8 cellular contexts compared by ENCODE assay signal in genomic region chr10:76397210-76397881, GRCh38.
DNase-seq lines count a peak whose midpoint lies in the region; ATAC-seq and TF ChIP-seq lines count a peak whose summit lies in the region.
"Had no signal": no experiment of that assay in that cellular context is flagged by ENCODE, and none has a peak within 500 bp of the region (broad histone marks: within the 10 kb centered on the region; RNA-seq: fewer than 3 reads in every experiment).

No MANE protein-coding gene starts in this region.

- POLR2A ChIA-PET in WTC11 (lab: Charles Lee): no interaction called here

- H3K27ac ChIP-seq in tibial artery: peak overlapping the region; percentile 87 to 88

- H3K4me1 Mint-ChIP-seq in WTC11 (peaks cover 18% of the 10 kb centered on the region), nephron progenitor cell (peaks cover 37% of the 10 kb centered on the region)

- H3K4me1 ChIP-seq in tibial artery: peaks cover 0 to 71% (median 45%) of the 10 kb centered on the region in 4 donors

- H3K27me3 Mint-ChIP-seq in WTC11 (ENCODE audit: low read depth) (no peaks in the 10 kb centered on the region), nephron progenitor cell (ENCODE audit: low read depth, poor library complexity) (peaks cover 4% of the 10 kb centered on the region)

- intact Hi-C loops in tibial artery (cut with DNase I; ENCODE audit: low total_unique reads): loop anchor here (5.0 to 10.0 kb wide), 2 partner anchors 55 to 83 kb away; no protein-coding TSS in a partner anchor

- H3K9me3 Mint-ChIP-seq in WTC11: peaks cover 10% of the 10 kb centered on the region; the same call in 1 of the 2 replicates
- H3K9me3 Mint-ChIP-seq in nephron progenitor cell: peaks cover 11% of the 10 kb centered on the region

- H3K9me3 ChIP-seq in tibial artery: no peaks in the 10 kb centered on the region

- ATAC-seq in WTC11 (no peak), HG02970 (IDR thresholded peaks at IDR 0.05; ENCODE audit: low FRiP score, unreplicated experiment) (no peak)

- no peaks in the 10 kb centered on the region for H3K36me3 Mint-ChIP-seq in WTC11
- H3K36me3 Mint-ChIP-seq in nephron progenitor cell (ENCODE audit: low read depth): peaks cover 8% of the 10 kb centered on the region

- TF ChIP-seq CTCF in WTC11 (IDR thresholded peaks at IDR 0.05) (no peak), nephron progenitor cell (IDR thresholded peaks at IDR 0.05) (no peak), tibial artery (IDR thresholded peaks at IDR 0.05) (peak; percentile 19 to 42)

- peak overlapping the region in 1 of 2 donors; percentile 27 for H3K4me3 ChIP-seq in tibial artery
- H3K4me3 ChIP-seq in H7 (ENCODE audit: insufficient read depth, low read depth, low read length): no peak overlapping the region

- CTCF ChIA-PET in WTC11 (lab: Charles Lee): no interaction called here

- H3K36me3 ChIP-seq in tibial artery (no peaks in the 10 kb centered on the region), H7 (replicated peaks; ENCODE audit: control insufficient read depth, insufficient read depth, low read length) (no peaks in the 10 kb centered on the region)

- H3K4me3 Mint-ChIP-seq in WTC11 (no peak overlapping the region), nephron progenitor cell (peak overlapping the region; percentile 46)

- no peak for DNase-seq in WTC11 (ENCODE audit: low spot score)
- DNase-seq in fibroblast of peridontal ligament (ENCODE audit: extremely low read depth): peak; percentile 55
- peak; percentile 15 for DNase-seq in nephron progenitor cell
- peak; percentile 82 to 94 for DNase-seq in tibial artery
- DNase-seq in effector CD8-positive, alpha-beta T cell (lab: John Stamatoyannopoulos, UW): no peak
- DNase-seq in H7: no peak
- DNase-seq: MV-4-11 had no signal

- H3K27me3 ChIP-seq in tibial artery (no peaks in the 10 kb centered on the region), H7 (ENCODE audit: control insufficient read depth, insufficient read depth, low read length) (no peaks in the 10 kb centered on the region)

- H3K27ac Mint-ChIP-seq in WTC11 (peak overlapping the region; percentile 69; the same call in 1 of the 2 replicates), nephron progenitor cell (peak overlapping the region; percentile 98)

TF ChIP-seq in WTC11, 78 proteins besides CTCF, POLR2A, EP300 and RAD21 (continues in another document):
- TF ChIP-seq IRF2 (CRISPR knock-in tag; IDR thresholded peaks at IDR 0.05; ENCODE audit: borderline replicate concordance, low read depth): no peak
- TF ChIP-seq ERG (CRISPR knock-in tag; IDR thresholded peaks at IDR 0.05): no peak
- no peak for TF ChIP-seq RELA (CRISPR knock-in tag; IDR thresholded peaks at IDR 0.05; ENCODE audit: borderline replicate concordance)
- TF ChIP-seq CBFB (CRISPR knock-in tag; IDR thresholded peaks at IDR 0.05; ENCODE audit: low read depth): no peak
- TF ChIP-seq PRDM15 (CRISPR knock-in tag; IDR thresholded peaks at IDR 0.05): no peak
- TF ChIP-seq ZNF425 (CRISPR knock-in tag; conservative IDR thresholded peaks at IDR 0.05): no peak
- no peak for TF ChIP-seq ELF4 (CRISPR knock-in tag; IDR thresholded peaks at IDR 0.05; ENCODE audit: low read depth)
- no peak for TF ChIP-seq ZBTB21 (CRISPR knock-in tag; IDR thresholded peaks at IDR 0.05; ENCODE audit: borderline replicate concordance)
- TF ChIP-seq SMAD3 (CRISPR knock-in tag; IDR thresholded peaks at IDR 0.05; ENCODE audit: borderline replicate concordance): no peak
- TF ChIP-seq ARID4B (CRISPR knock-in tag; IDR thresholded peaks at IDR 0.05; ENCODE audit: borderline replicate concordance): no peak

Comparison
In these comparisons a context has a peak if more than half of its experiments do, and no peak if none do; other contexts are left out.
1. DNase-seq: peak in fibroblast of peridontal ligament (single experiment), nephron progenitor cell (single experiment) and tibial artery (2 of 2); none in WTC11 (single experiment), effector CD8-positive, alpha-beta T cell (single experiment) and H7 (single experiment).
2. CTCF ChIP-seq: peak in tibial artery (2 of 2); none in WTC11 (single experiment) and nephron progenitor cell (single experiment).